8 cellular contexts compared by ENCODE assay signal in genomic region chr17:56499799-56500388, GRCh38.
DNase-seq lines count a peak whose midpoint lies in the region; ATAC-seq and TF ChIP-seq lines count a peak whose summit lies in the region.

No MANE protein-coding gene starts in this region.

- H3K27ac ChIP-seq in VCaP (no peak overlapping the region), left lung (no peak overlapping the region)

- intact Hi-C loops in left lung (cut with DNase I), result no loop called here

- H3K27me3 ChIP-seq in left lung, result no peaks in the 10 kb centered on the region

- no peaks in the 10 kb centered on the region for H3K36me3 ChIP-seq in left lung

- DNase-seq in DMS 273 (lab: John Stamatoyannopoulos, UW; ENCODE audit: unreplicated experiment) (peak; percentile 75), HT1080 (ENCODE audit: low read depth) (peak; percentile 36), left lung (no peak), DMS79 (lab: John Stamatoyannopoulos, UW) (no peak), T-helper 9 cell (no peak)

- TF ChIP-seq CTCF in VCaP (conservative IDR thresholded peaks at IDR 0.05), result peak; percentile 55
- peak; percentile 25 to 44 for TF ChIP-seq CTCF in left lung (IDR thresholded peaks at IDR 0.05)

- H3K4me1 ChIP-seq in left lung, result no peaks in the 10 kb centered on the region

- H3K4me3 ChIP-seq in left lung, result no peak overlapping the region

- H3K9me3 ChIP-seq in left lung, result no peaks in the 10 kb centered on the region

- ATAC-seq in left lung, result peak; percentile 68
- no peak for ATAC-seq in GM21786 (IDR thresholded peaks at IDR 0.05; ENCODE audit: unreplicated experiment)
- no peak for ATAC-seq in HG02870 (IDR thresholded peaks at IDR 0.05; ENCODE audit: unreplicated experiment)

Comparison
In these comparisons a context has a peak if more than half of its experiments do, and no peak if none do; other contexts are left out.
1. DNase-seq: peak in DMS 273 (single experiment) and HT1080 (single experiment); none in left lung (0 of 2), DMS79 (single experiment) and T-helper 9 cell (single experiment).